In the genomic region with DNA sequence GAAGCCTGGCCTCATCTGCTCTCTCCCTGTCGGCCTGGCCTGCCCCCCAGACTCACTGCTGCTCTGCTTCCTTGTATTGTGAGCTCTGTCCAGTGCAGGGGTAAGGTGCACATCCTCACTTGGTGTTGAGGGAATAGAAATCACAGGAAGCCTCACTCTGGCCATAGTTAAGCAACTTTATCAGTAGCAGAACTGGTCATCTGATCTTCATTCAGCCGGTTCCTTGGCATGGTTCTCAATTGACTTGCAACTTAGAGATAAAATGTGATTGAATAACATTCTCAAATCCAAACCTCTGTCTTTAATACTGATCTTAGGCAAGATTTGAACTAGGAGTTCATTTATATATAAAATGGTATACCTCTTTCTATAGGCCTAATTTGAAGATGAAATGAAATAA, we compare ENCODE assay signal across 22 cellular contexts. TPM values are rescaled to one million over a fixed set of nuclear protein-coding genes. Genes with fewer than 3 reads are reported as not detected.
A peak's percentile ranks its signal among the peaks of the same experiment; 100 is the strongest.
DNase-seq lines count a peak whose midpoint lies in the region; FAIRE-seq and TF ChIP-seq lines count a peak whose summit lies in the region.
"Had no signal": no experiment of that assay in that cellular context is flagged by ENCODE, and none has a peak within 500 bp of the region (broad histone marks: within the 10 kb centered on the region; RNA-seq: fewer than 3 reads in every experiment).

No MANE protein-coding gene starts in this region.

- DNase-seq in HTR-8/SVneo (ENCODE audit: insufficient read length, low spot score): no peak
- peak; percentile 74 for DNase-seq in choroid plexus epithelial cell (ENCODE audit: low read depth)
- no peak for DNase-seq in neural progenitor cell (ENCODE audit: low spot score)
- no peak for DNase-seq in SW 1271 (lab: John Stamatoyannopoulos, UW)
- no peak for DNase-seq in DMS153 (lab: John Stamatoyannopoulos, UW)
- DNase-seq in activated gamma-delta T cell (lab: John Stamatoyannopoulos, UW): no peak
- DNase-seq: 8988T; ACHN; AML-193; BE2C; Calu3; CD4-positive, alpha-beta memory T cell; COR-L47; DND-41; GOT3; HFFc6 had no signal

- FAIRE-seq in HTR-8/SVneo (lab: Jason Lieb, UNC): peak; percentile 88
- FAIRE-seq: A549, GM12892, H54 had no signal

- no peaks in the 10 kb centered on the region for H3K9me3 ChIP-seq in neural progenitor cell (ENCODE audit: low read depth)
- H3K9me3 ChIP-seq: A549, BE2C, HAP-1 had no signal

- H3K79me2 ChIP-seq in neural progenitor cell (ENCODE audit: low read depth): no peaks in the 10 kb centered on the region

- no peak overlapping the region for H3K4me2 ChIP-seq in neural progenitor cell
- H3K4me2 ChIP-seq: A549; BLaER1 treated with 17β-estradiol and CSF1 and Interleukin-3, amounts not matched to agents 10 nM and 100 nM had no signal

- H3K36me3 Mint-ChIP-seq in neural progenitor cell: no peaks in the 10 kb centered on the region

- H3K27me3 Mint-ChIP-seq in neural progenitor cell (ENCODE audit: insufficient read depth, low read depth): peaks cover 2% of the 10 kb centered on the region

- no peaks in the 10 kb centered on the region for H4K20me1 ChIP-seq in neural progenitor cell (ENCODE audit: low read depth)
- H4K20me1 ChIP-seq: BLaER1 treated with 17β-estradiol and CSF1 and Interleukin-3, amounts not matched to agents 10 nM and 100 nM had no signal

- H3K4me3 ChIP-seq in choroid plexus epithelial cell (ENCODE audit: low read depth, low read length): no peak overlapping the region
- H3K4me3 ChIP-seq in neural progenitor cell: no peak overlapping the region
- H3K4me3 ChIP-seq: A549; BLaER1 treated with 17β-estradiol and CSF1 and Interleukin-3, amounts not matched to agents 10 nM and 100 nM; HAP-1 had no signal

- no peak for TF ChIP-seq CTCF in choroid plexus epithelial cell (conservative IDR thresholded peaks at IDR 0.05; ENCODE audit: low read depth, low read length)
- TF ChIP-seq CTCF in neural progenitor cell (IDR thresholded peaks at IDR 0.05): no peak

- no peak overlapping the region for H3K27ac ChIP-seq in neural progenitor cell
- H3K27ac ChIP-seq: A549; BLaER1 treated with 17β-estradiol and CSF1 and Interleukin-3, amounts not matched to agents 10 nM and 100 nM had no signal

- H3F3A ChIP-seq in neural progenitor cell (ENCODE audit: low read depth): peaks cover 18% of the 10 kb centered on the region

- peaks cover 23% of the 10 kb centered on the region for H3K4me1 ChIP-seq in neural progenitor cell
- H3K4me1 ChIP-seq: A549, BE2C, HAP-1 had no signal

- no peak overlapping the region for H3K27ac Mint-ChIP-seq in neural progenitor cell
- H3K27ac Mint-ChIP-seq: CD4-positive, alpha-beta memory T cell; HFFc6 had no signal

- peak overlapping the region; percentile 38 for H2AFZ ChIP-seq in neural progenitor cell (replicated peaks)

- no peaks in the 10 kb centered on the region for H3K36me3 ChIP-seq in neural progenitor cell
- H3K36me3 ChIP-seq: BE2C; BLaER1 treated with 17β-estradiol and CSF1 and Interleukin-3, amounts not matched to agents 10 nM and 100 nM; HAP-1 had no signal

- no peaks in the 10 kb centered on the region for H3K9me3 Mint-ChIP-seq in neural progenitor cell
- H3K9me3 Mint-ChIP-seq: HFFc6 had no signal

- no peak overlapping the region for H3K4me3 Mint-ChIP-seq in neural progenitor cell
- H3K4me3 Mint-ChIP-seq: CD14-positive monocyte, HFFc6 had no signal

- H3K9ac ChIP-seq in neural progenitor cell: no peak overlapping the region
- H3K9ac ChIP-seq: BLaER1 treated with 17β-estradiol and CSF1 and Interleukin-3, amounts not matched to agents 10 nM and 100 nM had no signal

- H3K27me3 ChIP-seq in neural progenitor cell: no peaks in the 10 kb centered on the region
- H3K27me3 ChIP-seq: BE2C; BLaER1 treated with 17β-estradiol and CSF1 and Interleukin-3, amounts not matched to agents 10 nM and 100 nM had no signal

- no peaks in the 10 kb centered on the region for H3K4me1 Mint-ChIP-seq in neural progenitor cell

RNA-seq across cellular contexts. Expression of gene CCDC175, which starts 11.5 kb away (rescaled TPM):
- total RNA-seq in neural progenitor cell (ENCODE audit: low replicate concordance): 0.24 and 0.31 TPM in 2 replicates
- total RNA-seq: Calu3; CD4-positive, alpha-beta memory T cell; HFFc6 had no signal
